Comparison of ENCODE assay signal across 29 cellular contexts in the genomic region with DNA sequence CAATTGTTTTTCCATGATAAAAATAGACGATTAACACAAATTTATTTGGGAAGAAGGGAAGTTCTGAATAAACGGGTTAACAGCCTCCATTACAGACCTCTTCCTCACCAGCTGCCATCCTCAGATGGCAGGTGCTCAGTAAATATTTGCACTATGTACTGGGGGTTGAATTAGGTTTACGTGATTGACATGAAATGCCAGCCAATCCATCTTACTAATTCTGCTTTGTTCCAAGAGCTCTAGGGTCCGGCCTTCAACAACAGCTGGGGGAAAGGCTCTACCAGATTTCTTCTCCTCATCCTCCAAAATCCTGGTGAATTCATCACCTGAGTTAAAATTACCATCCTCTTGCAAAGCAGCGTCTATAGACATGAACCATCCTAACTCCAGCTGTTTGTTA.
DNase-seq lines count a peak whose midpoint lies in the region; ATAC-seq and TF ChIP-seq lines count a peak whose summit lies in the region.
"Had no signal": no experiment of that assay in that cellular context is flagged by ENCODE, and none has a peak within 500 bp of the region (broad histone marks: within the 10 kb centered on the region; RNA-seq: fewer than 3 reads in every experiment).

No MANE protein-coding gene starts in this region.

- H4K20me1 ChIP-seq in GM23338 (replicated peaks; ENCODE audit: insufficient read depth): no peaks in the 10 kb centered on the region

- H3K27me3 ChIP-seq in GM23338 (ENCODE audit: insufficient read depth): no peaks in the 10 kb centered on the region
- H3K27me3 ChIP-seq: brain microvascular endothelial cell, right atrium auricular region, spleen, upper lobe of right lung had no signal

- no peak overlapping the region for H3K4me3 Mint-ChIP-seq in GM23338
- H3K4me3 Mint-ChIP-seq: CD4-positive, CD25-positive, alpha-beta regulatory T cell; memory B cell; neural crest cell; stimulated activated effector memory CD8-positive, alpha-beta T cell treated with anti-CD3 and anti-CD28 coated beads, Interleukin-12 subunit alpha, Interleukin-12 subunit beta, amount 100 ng/mL, for 72 hours; WTC11 had no signal

- no peak overlapping the region for H3K4me3 ChIP-seq in GM23338
- H3K4me3 ChIP-seq: dorsolateral prefrontal cortex, right atrium auricular region, spleen, upper lobe of right lung had no signal

- no peak overlapping the region for H3K27ac ChIP-seq in GM23338 (ENCODE audit: low read depth)
- H3K27ac ChIP-seq: brain microvascular endothelial cell, dorsolateral prefrontal cortex, parathyroid adenoma, right atrium auricular region, spleen, upper lobe of right lung had no signal

- no peaks in the 10 kb centered on the region for H3K36me3 ChIP-seq in GM23338 (ENCODE audit: insufficient read depth)
- H3K36me3 ChIP-seq: brain microvascular endothelial cell, right atrium auricular region, spleen, upper lobe of right lung had no signal

- peaks cover 2% of the 10 kb centered on the region for H3K27me3 Mint-ChIP-seq in GM23338 (ENCODE audit: insufficient read depth, low read depth, poor library complexity)

- H3K4me2 ChIP-seq in GM23338: no peak overlapping the region

- TF ChIP-seq CTCF in GM23338 (conservative IDR thresholded peaks at IDR 0.05; ENCODE audit: low read depth in 2 of 2): no peak

- H3K27ac Mint-ChIP-seq in GM23338: no peak overlapping the region
- H3K27ac Mint-ChIP-seq: CD4-positive, CD25-positive, alpha-beta regulatory T cell; memory B cell; stimulated activated effector memory CD8-positive, alpha-beta T cell treated with anti-CD3 and anti-CD28 coated beads, Interleukin-12 subunit alpha, Interleukin-12 subunit beta, amount 100 ng/mL, for 72 hours; WTC11 had no signal

- no peaks in the 10 kb centered on the region for H3F3A ChIP-seq in GM23338 (replicated peaks; ENCODE audit: low read depth)

- peaks cover 5% of the 10 kb centered on the region; the same call in 1 of the 2 replicates for H3K9me2 ChIP-seq in GM23338 (ENCODE audit: insufficient read depth)

- no peaks in the 10 kb centered on the region for H3K36me3 Mint-ChIP-seq in GM23338 (ENCODE audit: low read depth)
- H3K36me3 Mint-ChIP-seq: CD4-positive, CD25-positive, alpha-beta regulatory T cell; stimulated activated effector memory CD8-positive, alpha-beta T cell treated with anti-CD3 and anti-CD28 coated beads, Interleukin-12 subunit alpha, Interleukin-12 subunit beta, amount 100 ng/mL, for 72 hours had no signal

- peaks cover 7% of the 10 kb centered on the region; the same call in 2 of the 3 replicates for H3K9me3 Mint-ChIP-seq in GM23338
- H3K9me3 Mint-ChIP-seq: memory B cell; stimulated activated effector memory CD8-positive, alpha-beta T cell treated with anti-CD3 and anti-CD28 coated beads, Interleukin-12 subunit alpha, Interleukin-12 subunit beta, amount 100 ng/mL, for 72 hours had no signal

- peak; percentile 85 for DNase-seq in DMS 273 (lab: John Stamatoyannopoulos, UW; ENCODE audit: unreplicated experiment)
- no peak for DNase-seq in GM23338 (ENCODE audit: low spot score)
- peak; percentile 34 for DNase-seq in NCI-H510A (lab: John Stamatoyannopoulos, UW)
- peak; percentile 53 for DNase-seq in SHP77 treated with DMSO at 0.1 percent for 48 hours (lab: John Stamatoyannopoulos, UW)
- DNase-seq in HCEC 1CT: no peak
- DNase-seq in stimulated activated CD4-positive, alpha-beta T cell treated with anti-CD3 and anti-CD28 coated beads, Interleukin-1b, Interleukin-23, amount 100 ng/mL, for 48 hours: no peak
- DNase-seq: activated CD4-positive, alpha-beta T cell treated with anti-CD3 and anti-CD28 coated beads, Interleukin-2, amount 50 U/mL, for 4 hours; activated naive CD4-positive, alpha-beta T cell treated with anti-CD3 and anti-CD28 coated beads, Interleukin-2, amount 50 U/mL, for 16 hours; amniotic stem cell; brain microvascular endothelial cell; CD4-positive, CD25-positive, alpha-beta regulatory T cell; dorsolateral prefrontal cortex; H7; NCI-H187; NCI-H345; spleen; stimulated activated CD4-positive, alpha-beta T cell treated with anti-CD3 and anti-CD28 coated beads, Interleukin-4, amount 100 ng/mL, for 1 hour; substantia nigra; T1000; upper lobe of right lung had no signal

- H3K79me2 ChIP-seq in GM23338 (replicated peaks; ENCODE audit: insufficient read depth): no peaks in the 10 kb centered on the region
- H3K79me2 ChIP-seq: parathyroid adenoma had no signal

- H3K4me1 ChIP-seq in GM23338 (ENCODE audit: insufficient read depth): no peaks in the 10 kb centered on the region
- H3K4me1 ChIP-seq: parathyroid adenoma, right atrium auricular region, upper lobe of right lung had no signal

- no peak for ATAC-seq in GM23338
- ATAC-seq in HG02642 (IDR thresholded peaks at IDR 0.05; ENCODE audit: poor library complexity, unreplicated experiment): no peak
- ATAC-seq: left lobe of liver; Panc1; stimulated activated effector memory CD8-positive, alpha-beta T cell treated with anti-CD3 and anti-CD28 coated beads, Interleukin-12 subunit alpha, Interleukin-12 subunit beta, amount 100 ng/mL, for 72 hours; upper lobe of right lung; WTC11 had no signal

- H3K4me1 Mint-ChIP-seq in GM23338: no peaks in the 10 kb centered on the region
- H3K4me1 Mint-ChIP-seq: CD4-positive, CD25-positive, alpha-beta regulatory T cell; neural crest cell; stimulated activated effector memory CD8-positive, alpha-beta T cell treated with anti-CD3 and anti-CD28 coated beads, Interleukin-12 subunit alpha, Interleukin-12 subunit beta, amount 100 ng/mL, for 72 hours; WTC11 had no signal

- peak overlapping the region; percentile 23; the same call in 1 of the 2 replicates for H2AFZ ChIP-seq in GM23338
- H2AFZ ChIP-seq: parathyroid adenoma had no signal

TF ChIP-seq in GM23338, 12 proteins besides CTCF, POLR2A, EP300 and RAD21 (continues in another document):
- TF ChIP-seq CREB1 (CRISPR knock-in tag; IDR thresholded peaks at IDR 0.05; ENCODE audit: low read depth) (no peak), ZNF114 (CRISPR knock-in tag; IDR thresholded peaks at IDR 0.05) (no peak), ZNF331 (CRISPR knock-in tag; IDR thresholded peaks at IDR 0.05; ENCODE audit: low read depth) (no peak), NANOG (IDR thresholded peaks at IDR 0.05; ENCODE audit: borderline replicate concordance) (no peak), POLR2AphosphoS5 (IDR thresholded peaks at IDR 0.05; ENCODE audit: low read depth) (no peak), JUNB (IDR thresholded peaks at IDR 0.05; ENCODE audit: unreplicated experiment) (no peak)
- TF ChIP-seq, protein P1, sequence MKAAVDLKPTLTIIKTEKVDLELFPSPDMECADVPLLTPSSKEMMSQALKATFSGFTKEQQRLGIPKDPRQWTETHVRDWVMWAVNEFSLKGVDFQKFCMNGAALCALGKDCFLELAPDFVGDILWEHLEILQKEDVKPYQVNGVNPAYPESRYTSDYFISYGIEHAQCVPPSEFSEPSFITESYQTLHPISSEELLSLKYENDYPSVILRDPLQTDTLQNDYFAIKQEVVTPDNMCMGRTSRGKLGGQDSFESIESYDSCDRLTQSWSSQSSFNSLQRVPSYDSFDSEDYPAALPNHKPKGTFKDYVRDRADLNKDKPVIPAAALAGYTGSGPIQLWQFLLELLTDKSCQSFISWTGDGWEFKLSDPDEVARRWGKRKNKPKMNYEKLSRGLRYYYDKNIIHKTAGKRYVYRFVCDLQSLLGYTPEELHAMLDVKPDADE (IDR thresholded peaks at IDR 0.05): no peak

Comparison
In these comparisons a context has a peak if more than half of its experiments do, and no peak if none do; other contexts are left out.
1. DNase-seq: peak in DMS 273 (single experiment), NCI-H510A (single experiment) and SHP77 treated with DMSO at 0.1 percent for 48 hours (single experiment); none in GM23338 (single experiment), HCEC 1CT (single experiment) and stimulated activated CD4-positive, alpha-beta T cell treated with anti-CD3 and anti-CD28 coated beads, Interleukin-1b, Interleukin-23, amount 100 ng/mL, for 48 hours (single experiment).